8 cellular contexts compared by ENCODE assay signal in genomic region chr19:55383789-55384575, GRCh38. TPM values are rescaled to one million over a fixed set of nuclear protein-coding genes. Genes with fewer than 3 reads are reported as not detected.
A peak's percentile ranks its signal among the peaks of the same experiment; 100 is the strongest.
DNase-seq lines count a peak whose midpoint lies in the region; ATAC-seq and TF ChIP-seq lines count a peak whose summit lies in the region.

Gene TMEM238 (minus strand): TSS chr19:55384292. CDS start chr19:55384259, 33 bp downstream.

- peaks cover 31% of the 10 kb centered on the region for H4K20me1 ChIP-seq in hepatocyte (ENCODE audit: insufficient read depth, poor library complexity, severe bottlenecking)

- peak within 1 kb of the TSS; percentile 87 for H3K27ac ChIP-seq in hepatocyte

- H3K4me2 ChIP-seq in hepatocyte: peak within 1 kb of the TSS; percentile 90

- in situ Hi-C loops in astrocyte of the spinal cord (cut with HindIII; ENCODE audit: low sequenced_read_pairs): no loop called here

- no peaks in the 10 kb centered on the region for H3K9me2 ChIP-seq in hepatocyte (replicated peaks; ENCODE audit: insufficient read depth)

- TF ChIP-seq CTCF in astrocyte of the spinal cord (IDR thresholded peaks at IDR 0.05; ENCODE audit: low read depth, low read length) (no peak), hepatocyte (IDR thresholded peaks at IDR 0.05; ENCODE audit: poor library complexity) (peak; percentile 11)

- peak within 1 kb of the TSS; percentile 75 for H2AFZ ChIP-seq in hepatocyte

- H3K79me2 ChIP-seq in hepatocyte: peaks cover 47% of the 10 kb centered on the region

- peak within 1 kb of the TSS; percentile 99 for H3K4me3 ChIP-seq in Jurkat, Clone E6-1 (ENCODE audit: low read length)
- H3K4me3 ChIP-seq in astrocyte of the spinal cord (ENCODE audit: low read depth, low read length): peak within 1 kb of the TSS; percentile 99
- H3K4me3 ChIP-seq in hepatocyte: peak within 1 kb of the TSS; percentile 15

- peak; percentile 74 for DNase-seq in EH (ENCODE audit: low read depth)
- no peak for DNase-seq in Jurkat, Clone E6-1 (ENCODE audit: low read depth, low spot score)
- peak; percentile 88 for DNase-seq in SW480 (ENCODE audit: low spot score)
- peak; percentile 68 for DNase-seq in astrocyte of the spinal cord (ENCODE audit: low read depth, low spot score)
- DNase-seq in hepatocyte (ENCODE audit: low spot score): peak; percentile 86
- peak; percentile 68 for DNase-seq in retina

- H3K9me3 ChIP-seq in hepatocyte (ENCODE audit: low read depth): no peaks in the 10 kb centered on the region

- H3K4me1 ChIP-seq in hepatocyte (ENCODE audit: insufficient read depth): peaks cover 38% of the 10 kb centered on the region

- no peaks in the 10 kb centered on the region for H3K27me3 ChIP-seq in hepatocyte

- H3K36me3 ChIP-seq in hepatocyte (replicated peaks; ENCODE audit: insufficient read depth, low read depth): no peaks in the 10 kb centered on the region

- 5% methylated on average over 80 of the region's 108 CpGs for WGBS in hepatocyte (ENCODE audit: low lambda C conversion rate, missing lambda C conversion rate)

- ATAC-seq in HG03342 (IDR thresholded peaks at IDR 0.05; ENCODE audit: unreplicated experiment): no peak
- no peak for ATAC-seq in HG03108 (IDR thresholded peaks at IDR 0.05; ENCODE audit: unreplicated experiment)

RNA-seq across cellular contexts. Expression of gene TMEM238, which starts in this region (rescaled TPM):
- 5.0 TPM for polyA plus RNA-seq in Jurkat, Clone E6-1 (2012; ENCODE audit: insufficient read depth, insufficient read length)
- 1.8 and 9.1 TPM in 2 replicates for total RNA-seq in hepatocyte
- 29.6 and 39.2 TPM in 2 replicates for polyA plus RNA-seq in hepatocyte

Comparison
In these comparisons a context has a peak if more than half of its experiments do, and no peak if none do; other contexts are left out.
1. H3K4me3 ChIP-seq: peak in every context shown above with its lines; median percentile 99 in Jurkat, Clone E6-1; 99 in astrocyte of the spinal cord; 15 in hepatocyte.